ENCODE assay signal across 1 cellular context in the genomic region with DNA sequence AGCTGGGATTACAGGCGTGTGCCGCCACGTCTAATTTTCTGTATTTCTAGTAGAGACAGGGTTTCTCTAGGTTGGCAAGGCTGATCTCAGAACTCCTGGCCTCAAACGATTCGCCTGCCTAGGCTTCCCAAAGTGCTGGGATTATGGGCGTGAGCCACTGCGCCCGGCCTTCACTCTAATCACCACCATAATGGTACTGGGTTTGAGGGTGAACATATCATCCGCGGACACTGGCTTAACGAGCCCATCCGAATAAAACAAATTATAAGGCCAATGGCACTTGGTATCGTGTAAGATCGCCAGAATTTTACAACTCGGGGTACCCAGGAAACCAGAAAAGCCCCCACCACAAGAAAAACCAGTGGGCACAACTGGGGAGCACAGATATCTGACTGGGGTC.
TF ChIP-seq lines count a peak whose summit lies in the region.

No MANE protein-coding gene starts in this region.

TF ChIP-seq in endothelial cell of umbilical vein, 7 proteins besides CTCF, POLR2A, EP300 and RAD21:
- TF ChIP-seq FOS (IDR thresholded peaks at IDR 0.05; ENCODE audit: borderline replicate concordance, insufficient read depth, low read length) = no peak
- TF ChIP-seq, protein P1, sequence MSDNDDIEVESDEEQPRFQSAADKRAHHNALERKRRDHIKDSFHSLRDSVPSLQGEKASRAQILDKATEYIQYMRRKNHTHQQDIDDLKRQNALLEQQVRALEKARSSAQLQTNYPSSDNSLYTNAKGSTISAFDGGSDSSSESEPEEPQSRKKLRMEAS (IDR thresholded peaks at IDR 0.05; ENCODE audit: insufficient read depth, insufficient read length) = no peak
- no peak for TF ChIP-seq EZH2 (IDR thresholded peaks at IDR 0.05; ENCODE audit: borderline replicate concordance, low read depth, low read length, severe bottlenecking)
- no peak for TF ChIP-seq POLR2AphosphoS5 (IDR thresholded peaks at IDR 0.05; ENCODE audit: insufficient read depth, low read depth, low read length)
- no peak for TF ChIP-seq MYC (IDR thresholded peaks at IDR 0.05; ENCODE audit: low read depth, low read length)
- no peak for TF ChIP-seq JUN (IDR thresholded peaks at IDR 0.05; ENCODE audit: borderline replicate concordance, insufficient read depth, insufficient read length, low read depth)
- no peak for TF ChIP-seq GATA2 (IDR thresholded peaks at IDR 0.05; ENCODE audit: insufficient read depth, insufficient read length, low read depth, low read length)
